Comparison of ENCODE assay signal across 1 cellular context in the genomic region with DNA sequence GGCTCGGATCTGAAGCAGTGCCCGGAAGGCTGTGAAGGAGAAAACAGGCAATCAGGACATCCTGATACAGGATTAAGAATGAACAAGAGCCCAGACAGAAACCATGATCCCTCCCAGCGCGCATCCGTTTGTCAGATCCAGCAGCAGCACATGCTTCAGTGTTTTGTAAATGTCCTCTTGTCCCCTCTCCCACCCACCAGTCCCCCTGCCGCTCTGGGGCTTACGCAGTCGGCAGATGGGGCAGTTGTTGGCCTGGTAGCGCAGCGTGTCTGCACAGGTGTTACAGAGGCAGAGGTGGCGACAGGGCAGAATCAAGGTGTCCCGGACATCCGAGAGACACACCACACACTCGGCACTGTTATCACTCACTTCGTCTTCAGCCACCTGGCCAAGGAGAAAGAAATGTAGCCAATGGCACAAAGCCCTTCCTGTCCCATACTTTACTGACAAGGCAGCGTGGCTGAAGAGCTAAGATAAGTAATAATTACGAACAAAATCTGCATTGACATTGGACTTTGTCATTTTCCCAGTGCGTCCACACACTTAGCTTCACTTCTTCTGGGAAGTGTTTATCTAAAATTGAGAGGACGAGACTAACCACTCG.
A peak's percentile ranks its signal among the peaks of the same experiment; 100 is the strongest.
TF ChIP-seq lines count a peak whose summit lies in the region.

No MANE protein-coding gene starts in this region.

TF ChIP-seq in HepG2, 621 proteins besides CTCF, POLR2A, EP300 and RAD21 (continued from another document):
- TF ChIP-seq SUZ12 (IDR thresholded peaks at IDR 0.05; ENCODE audit: low read depth, low read length) (no peak), FOXA3 (CRISPR knock-in tag; IDR thresholded peaks at IDR 0.05) (no peak), HMGA1 (CRISPR knock-in tag; conservative IDR thresholded peaks at IDR 0.05) (no peak), ZNF552 (CRISPR knock-in tag; IDR thresholded peaks at IDR 0.05; ENCODE audit: borderline replicate concordance) (no peak), ZNF558 (CRISPR knock-in tag; IDR thresholded peaks at IDR 0.05; ENCODE audit: borderline replicate concordance) (no peak), ATF7 (IDR thresholded peaks at IDR 0.05) (no peak), ATF7 (CRISPR knock-in tag; IDR thresholded peaks at IDR 0.05) (no peak), MYNN (CRISPR knock-in tag; IDR thresholded peaks at IDR 0.05; ENCODE audit: low read depth) (no peak), CBX2 (IDR thresholded peaks at IDR 0.05; ENCODE audit: low read depth, low read length) (no peak), CBX2 (CRISPR knock-in tag; IDR thresholded peaks at IDR 0.05; ENCODE audit: low read depth) (no peak), TP53 (CRISPR knock-in tag; conservative IDR thresholded peaks at IDR 0.05) (no peak), ZNF333 (CRISPR knock-in tag; IDR thresholded peaks at IDR 0.05; ENCODE audit: borderline replicate concordance) (no peak), HNRNPK (IDR thresholded peaks at IDR 0.05; ENCODE audit: low read depth, low read length, poor library complexity, severe bottlenecking) (no peak), ZBTB21 (CRISPR knock-in tag; IDR thresholded peaks at IDR 0.05) (no peak), ZNF225 (CRISPR knock-in tag; IDR thresholded peaks at IDR 0.05) (0 out of 2 replicates have a peak, but pooled peaks have one; percentile 33), TAF1 (CRISPR knock-in tag; IDR thresholded peaks at IDR 0.05) (no peak), MED1 (CRISPR knock-in tag; IDR thresholded peaks at IDR 0.05) (no peak), ZNF687 (CRISPR knock-in tag; IDR thresholded peaks at IDR 0.05) (peak; percentile 29; the same call in 1 of the 2 replicates), FOXO4 (CRISPR knock-in tag; conservative IDR thresholded peaks at IDR 0.05) (0 out of 2 replicates have a peak, but pooled peaks have one; percentile 87), ZNF292 (CRISPR knock-in tag; IDR thresholded peaks at IDR 0.05; ENCODE audit: borderline replicate concordance, low read depth) (no peak), RARA (CRISPR knock-in tag; IDR thresholded peaks at IDR 0.05) (no peak), FIP1L1 (IDR thresholded peaks at IDR 0.05; ENCODE audit: borderline replicate concordance, insufficient read depth, low read depth, low read length) (no peak), ZNF883 (CRISPR knock-in tag; IDR thresholded peaks at IDR 0.05; ENCODE audit: not compliant biosample characterization) (peak; percentile 50), ZKSCAN1 (IDR thresholded peaks at IDR 0.05; ENCODE audit: low read length) (no peak), ZNF382 (CRISPR knock-in tag; IDR thresholded peaks at IDR 0.05; ENCODE audit: borderline replicate concordance) (no peak), ZBTB33 (CRISPR knock-in tag; IDR thresholded peaks at IDR 0.05) (0 out of 2 replicates have a peak, but pooled peaks have one; percentile 9), MED8 (CRISPR knock-in tag; IDR thresholded peaks at IDR 0.05; ENCODE audit: insufficient replicate concordance) (no peak), MAFK (conservative IDR thresholded peaks at IDR 0.05 in 1 of 2, IDR thresholded peaks at IDR 0.05 in 1 of 2; ENCODE audit: low read length in 2 of 2) (no peak)
